1 cellular context compared by ENCODE assay signal in genomic region chr12:126202138-126202537, GRCh38.
TF ChIP-seq lines count a peak whose summit lies in the region.

No MANE protein-coding gene starts in this region.

TF ChIP-seq in SK-N-SH treated with all-trans-retinoic acid at 6 μM for 48 hours, 23 proteins besides CTCF, POLR2A, EP300 and RAD21 (continued from another document):
- TF ChIP-seq PPARA (CRISPR knock-in tag; IDR thresholded peaks at IDR 0.05; ENCODE audit: borderline replicate concordance) (no peak), OSR1 (CRISPR knock-in tag; IDR thresholded peaks at IDR 0.05) (no peak), ISL1 (CRISPR knock-in tag; IDR thresholded peaks at IDR 0.05) (no peak), ZFP30 (CRISPR knock-in tag; IDR thresholded peaks at IDR 0.05) (no peak), ARNTL (CRISPR knock-in tag; IDR thresholded peaks at IDR 0.05; ENCODE audit: borderline replicate concordance, low read depth) (no peak)
